20 cellular contexts compared by ENCODE assay signal in genomic region chr7:117219485-117219884, GRCh38.
DNase-seq lines count a peak whose midpoint lies in the region; ATAC-seq and TF ChIP-seq lines count a peak whose summit lies in the region.
"Had no signal": no experiment of that assay in that cellular context is flagged by ENCODE, and none has a peak within 500 bp of the region (broad histone marks: within the 10 kb centered on the region; RNA-seq: fewer than 3 reads in every experiment).

No MANE protein-coding gene starts in this region.

- H3K9ac ChIP-seq in HCT116 (ENCODE audit: low read length): no peak overlapping the region
- no peak overlapping the region for H3K9ac ChIP-seq in mammary epithelial cell (ENCODE audit: insufficient read depth, low read length)
- H3K9ac ChIP-seq in mesenchymal stem cell (ENCODE audit: low read length): no peak overlapping the region

- H3K4me2 ChIP-seq in HCT116 (ENCODE audit: low read length): no peak overlapping the region
- no peak overlapping the region for H3K4me2 ChIP-seq in mammary epithelial cell (ENCODE audit: insufficient read depth, low read depth, low read length)
- H3K4me2 ChIP-seq in mesenchymal stem cell (ENCODE audit: low read length, poor library complexity, severe bottlenecking): no peak overlapping the region

- H3K79me1 ChIP-seq in mesenchymal stem cell (replicated peaks; ENCODE audit: low read length, poor library complexity, severe bottlenecking): peaks cover 1% of the 10 kb centered on the region

- no peaks in the 10 kb centered on the region for H3K9me3 ChIP-seq in HCT116 (ENCODE audit: control insufficient read depth in 1 of 2, insufficient read depth in 1 of 2, low read depth in 1 of 2, low read length in 2 of 2)
- H3K9me3 ChIP-seq in mammary epithelial cell (replicated peaks; ENCODE audit: insufficient read depth, low read length): no peaks in the 10 kb centered on the region
- no peaks in the 10 kb centered on the region for H3K9me3 ChIP-seq in mesenchymal stem cell (ENCODE audit: control insufficient read depth, low read length)
- H3K9me3 ChIP-seq: heart right ventricle, prostate gland, transverse colon had no signal

- in situ Hi-C loops in mammary epithelial cell (cut with MboI; ENCODE audit: low sequenced_read_pairs in 2 of 2): loop anchor here (10.0 kb wide), 1 partner anchor 165 kb away; no protein-coding TSS in a partner anchor

- no peak overlapping the region for H3K18ac ChIP-seq in mesenchymal stem cell (ENCODE audit: low read depth in 1 of 2, low read length in 2 of 2)

- H3K36me3 ChIP-seq in HCT116 (ENCODE audit: control insufficient read depth in 1 of 2, insufficient read depth in 2 of 2, low read length in 2 of 2) (no peaks in the 10 kb centered on the region), mammary epithelial cell (ENCODE audit: insufficient read depth, low read length) (no peaks in the 10 kb centered on the region), mesenchymal stem cell (ENCODE audit: control insufficient read depth in 1 of 2, insufficient read depth in 2 of 2, low read depth in 1 of 2, low read length in 2 of 2) (peaks cover 13 to 35% of the 10 kb centered on the region in 2 experiments)
- H3K36me3 ChIP-seq: prostate gland, transverse colon had no signal

- H4K8ac ChIP-seq in mesenchymal stem cell (ENCODE audit: low read length): peak overlapping the region; percentile 36

- WGBS in mammary epithelial cell (ENCODE audit: low coverage, missing lambda C conversion rate): 91% methylated on average over 8 of the region's 8 CpGs
- 84% methylated on average over 3 of the region's 8 CpGs for WGBS in mesenchymal stem cell

- H3K4me1 ChIP-seq in HCT116 (ENCODE audit: control insufficient read depth in 1 of 2, insufficient read depth in 2 of 2, low read length in 2 of 2) (peaks cover 0 to 4% of the 10 kb centered on the region in 2 experiments; a peak in 1 of 4 replicates), mammary epithelial cell (ENCODE audit: insufficient read depth, low read length) (no peaks in the 10 kb centered on the region), mesenchymal stem cell (ENCODE audit: control insufficient read depth, insufficient read depth, low read depth, low read length) (peaks cover 5% of the 10 kb centered on the region)
- H3K4me1 ChIP-seq: heart right ventricle, prostate gland, transverse colon had no signal

- H3K4me3 ChIP-seq in HCT116 (replicated peaks in 1 of 2; ENCODE audit: low read depth in 1 of 2, low read length in 2 of 2) (no peak overlapping the region), mammary epithelial cell (replicated peaks in 1 of 3; ENCODE audit: insufficient read depth in 1 of 3, low read depth in 2 of 3, low read length in 3 of 3) (no peak overlapping the region), mesenchymal stem cell (ENCODE audit: insufficient read depth in 1 of 2, low read depth in 1 of 2, low read length in 2 of 2) (no peak overlapping the region)
- H3K4me3 ChIP-seq: heart right ventricle, prostate gland, transverse colon had no signal

- no peak overlapping the region for H3K14ac ChIP-seq in mesenchymal stem cell (ENCODE audit: low read length in 2 of 2)

- peak; percentile 36 for DNase-seq in EH (ENCODE audit: low read depth)
- DNase-seq in HCT116 (ENCODE audit: low read depth, low spot score): no peak
- peak; percentile 12 for DNase-seq in mammary epithelial cell
- DNase-seq in mesenchymal stem cell: no peak
- no peak for DNase-seq in NCI-H345 (lab: John Stamatoyannopoulos, UW)
- DNase-seq in retina: no peak
- DNase-seq: activated CD4-positive, CD25-positive, alpha-beta regulatory T cell; activated T-cell treated with anti-CD3 and anti-CD28 coated beads, Interleukin-2, amount 50 U/mL, for 24 hours; anterior cingulate cortex; DMS153; heart right ventricle; NCI-H1417 treated with DMSO at 0.1 percent for 48 hours; NCI-H510A; stimulated activated CD8-positive, alpha-beta memory T cell treated with anti-CD3 and anti-CD28 coated beads, Interleukin-4, amount 100 ng/mL, for 48 hours; SW 1271; transverse colon had no signal

- RAD21 ChIA-PET in HCT116 (lab: Charles Lee; ENCODE audit: low non-redundant PET in 1 of 2, low total read pairs in 2 of 2, uncharacterized antibody in 2 of 2, unreplicated experiment in 2 of 2): no interaction called here

- TF ChIP-seq CTCF in HCT116 (IDR thresholded peaks at IDR 0.05 in 2 of 3, conservative IDR thresholded peaks at IDR 0.05 in 1 of 3; ENCODE audit: borderline replicate concordance in 1 of 3, insufficient read depth in 1 of 3, low read depth in 2 of 3, low read length in 2 of 3) (no peak), mammary epithelial cell (conservative IDR thresholded peaks at IDR 0.05 in 1 of 2, IDR thresholded peaks at IDR 0.05 in 1 of 2; ENCODE audit: extremely low read depth in 1 of 2, insufficient read depth in 1 of 2, low read depth in 1 of 2, low read length in 2 of 2) (no peak)

- H2AK5ac ChIP-seq in mesenchymal stem cell (ENCODE audit: low read length, severe bottlenecking): no peak overlapping the region

- H2BK12ac ChIP-seq in mesenchymal stem cell (ENCODE audit: low read length in 2 of 2): no peak overlapping the region

- dilution Hi-C loops in mammary epithelial cell (cut with HindIII; ENCODE audit: low sequenced_read_pairs): no loop called here

- H4K91ac ChIP-seq in mesenchymal stem cell (ENCODE audit: low read length): peak overlapping the region; percentile 71

- H3K9me2 ChIP-seq in HCT116 (ENCODE audit: insufficient read depth): no peaks in the 10 kb centered on the region

- POLR2A ChIA-PET in HCT116 (lab: Charles Lee): no interaction called here

- H4K20me1 ChIP-seq in HCT116 (ENCODE audit: insufficient read depth) (no peaks in the 10 kb centered on the region), mammary epithelial cell (ENCODE audit: insufficient read depth, low read length) (no peaks in the 10 kb centered on the region)

- no peak overlapping the region for H3K4ac ChIP-seq in mesenchymal stem cell (ENCODE audit: low read depth in 1 of 2, low read length in 2 of 2)

- ATAC-seq in HCT116: peak; percentile 6; the same call in 1 of the 2 replicates
- ATAC-seq in HG03442 (IDR thresholded peaks at IDR 0.05; ENCODE audit: unreplicated experiment): no peak
- ATAC-seq in GM18498 (IDR thresholded peaks at IDR 0.05; ENCODE audit: unreplicated experiment): no peak
- ATAC-seq: HepG2 had no signal

- intact Hi-C loops in HCT116 (cut with micrococcal nuclease): no loop called here
- intact Hi-C loops in mammary epithelial cell (cut with micrococcal nuclease): no loop called here

- H3K27ac ChIP-seq in HCT116 (ENCODE audit: low read depth, low read length) (no peak overlapping the region), mammary epithelial cell (ENCODE audit: insufficient read depth, low read depth, low read length) (no peak overlapping the region), mesenchymal stem cell (ENCODE audit: low read length, poor library complexity, severe bottlenecking) (no peak overlapping the region)
- H3K27ac ChIP-seq: heart right ventricle, prostate gland, transverse colon had no signal

- H2BK5ac ChIP-seq in mesenchymal stem cell (ENCODE audit: low read depth, low read length, poor library complexity, severe bottlenecking): no peak overlapping the region

- no TSS peak for BruUV-seq in HCT116 (replicated peaks; lab: Mats Ljungman, UMichigan)
- no TSS peak for BruUV-seq in mammary epithelial cell (replicated peaks; lab: Mats Ljungman, UMichigan)

- no peak overlapping the region for H2BK120ac ChIP-seq in mesenchymal stem cell (ENCODE audit: low read depth, low read length)

- no peak overlapping the region for H2BK15ac ChIP-seq in mesenchymal stem cell (ENCODE audit: low read depth, poor library complexity, severe bottlenecking)

- H3K27me3 ChIP-seq in HCT116 (ENCODE audit: insufficient read depth, low read length) (no peaks in the 10 kb centered on the region), mammary epithelial cell (ENCODE audit: insufficient read depth, low read length) (no peaks in the 10 kb centered on the region), mesenchymal stem cell (ENCODE audit: control insufficient read depth in 1 of 2, insufficient read depth in 1 of 2, low read length in 2 of 2) (no peaks in the 10 kb centered on the region)
- H3K27me3 ChIP-seq: heart right ventricle, transverse colon had no signal

- no peak overlapping the region for H3K23ac ChIP-seq in mesenchymal stem cell (ENCODE audit: low read length in 2 of 2)

- H2AFZ ChIP-seq in HCT116 (ENCODE audit: low read depth, low read length, poor library complexity, severe bottlenecking) (no peak overlapping the region), mammary epithelial cell (ENCODE audit: low read depth, low read length) (no peak overlapping the region), mesenchymal stem cell (ENCODE audit: low read depth, low read length) (no peak overlapping the region)

- H3K79me2 ChIP-seq in HCT116 (ENCODE audit: insufficient read depth, low read length): no peaks in the 10 kb centered on the region
- no peaks in the 10 kb centered on the region for H3K79me2 ChIP-seq in mammary epithelial cell (ENCODE audit: insufficient read depth, low read length)

- TF ChIP-seq POLR2A in HCT116 (IDR thresholded peaks at IDR 0.05; ENCODE audit: borderline replicate concordance, extremely low read depth, insufficient read depth, insufficient read length): no peak

- CTCF ChIA-PET in HCT116 (lab: Charles Lee) (no interaction called here), mammary epithelial cell (lab: Charles Lee; ENCODE audit: low non-redundant PET) (no interaction called here)

- TF ChIP-seq RAD21 in HCT116 (IDR thresholded peaks at IDR 0.05; ENCODE audit: low read depth): no peak

TF ChIP-seq in HCT116, 20 proteins besides CTCF, POLR2A, EP300 and RAD21 (continues in another document):
- TF ChIP-seq TCF7L2 (IDR thresholded peaks at IDR 0.05; ENCODE audit: borderline replicate concordance, extremely low read depth, insufficient read depth, insufficient read length): no peak
- TF ChIP-seq CBX3 (IDR thresholded peaks at IDR 0.05; ENCODE audit: low read depth): no peak
- TF ChIP-seq MAX (IDR thresholded peaks at IDR 0.05): no peak

Comparison
In these comparisons a context has a peak if more than half of its experiments do, and no peak if none do; other contexts are left out.
1. DNase-seq: peak in EH (single experiment) and mammary epithelial cell (single experiment); none in HCT116 (single experiment), mesenchymal stem cell (single experiment), NCI-H345 (single experiment) and retina (single experiment).